Comparison of ENCODE assay signal across 6 cellular contexts in genomic region chr10:36325815-36326214, GRCh38.
"Had no signal": no experiment of that assay in that cellular context is flagged by ENCODE, and none has a peak within 500 bp of the region (broad histone marks: within the 10 kb centered on the region; RNA-seq: fewer than 3 reads in every experiment).

No MANE protein-coding gene starts in this region.

- H3K36me3 ChIP-seq: HAP-1 had no signal

- H3K27ac ChIP-seq: GM23248 had no signal

- H3K4me3 ChIP-seq: GM23248, HAP-1 had no signal

- H3K9me3 ChIP-seq: HAP-1 had no signal

- ATAC-seq: HCT116 had no signal

- DNase-seq: GM23248, GOT3, H7, IMR-90 had no signal

- H3K4me1 ChIP-seq: HAP-1 had no signal

- H3K9ac ChIP-seq: GM23248 had no signal
